8 cellular contexts compared by ENCODE assay signal in genomic region chr1:233614173-233614742, GRCh38. TPM values are rescaled to one million over a fixed set of nuclear protein-coding genes. Genes with fewer than 3 reads are reported as not detected.
A peak's percentile ranks its signal among the peaks of the same experiment; 100 is the strongest.
DNase-seq lines count a peak whose midpoint lies in the region; TF ChIP-seq lines count a peak whose summit lies in the region.

No MANE protein-coding gene starts in this region.

- no peaks in the 10 kb centered on the region for H3K9me3 ChIP-seq in Caco-2

- no peaks in the 10 kb centered on the region for H3K9me3 Mint-ChIP-seq in Caco-2 (ENCODE audit: unreplicated experiment)
- H3K9me3 Mint-ChIP-seq in MCF 10A (ENCODE audit: unreplicated experiment) = no peaks in the 10 kb centered on the region
- H3K9me3 Mint-ChIP-seq in stimulated activated naive CD8-positive, alpha-beta T cell treated with anti-CD3 and anti-CD28 coated beads, Interleukin-15, Interleukin-2, amounts not matched to agents 100 ng/mL and 50 ng/mL, for 24 hours = no peaks in the 10 kb centered on the region
- peaks cover 0 to 19% (median 11%) of the 10 kb centered on the region in 7 donors for H3K9me3 Mint-ChIP-seq in CD14-positive monocyte

- POLR2A ChIA-PET in Caco-2 (lab: Charles Lee) = no interaction called here
- POLR2A ChIA-PET in MCF 10A (lab: Yijun Ruan, JAX) = interaction anchor here (0.8 to 3.6 kb wide), 29 partner anchors 10 to 461 kb away, joined by 3 to 23 read pairs (median 4); partner anchors contain the start of gene MAP3K21

- peaks cover 60% of the 10 kb centered on the region for H3K79me2 ChIP-seq in KMS-11 (ENCODE audit: insufficient read depth, low read depth)

- H3K4me1 Mint-ChIP-seq in Caco-2 (ENCODE audit: low read depth, unreplicated experiment) (no peaks in the 10 kb centered on the region), MCF 10A (ENCODE audit: insufficient read depth, unreplicated experiment) (peaks cover 23% of the 10 kb centered on the region), CD14-positive monocyte (no peaks in the 10 kb centered on the region)
- no peaks in the 10 kb centered on the region for H3K4me1 Mint-ChIP-seq in stimulated activated naive CD8-positive, alpha-beta T cell treated with anti-CD3 and anti-CD28 coated beads, Interleukin-15, Interleukin-2, amounts not matched to agents 100 ng/mL and 50 ng/mL, for 24 hours (ENCODE audit: low read depth)

- no peaks in the 10 kb centered on the region for H4K20me1 ChIP-seq in KMS-11 (ENCODE audit: insufficient read depth)

- TF ChIP-seq CTCF in Caco-2 (IDR thresholded peaks at IDR 0.05; ENCODE audit: insufficient read depth in 1 of 2, low read depth in 1 of 2, low read length in 1 of 2, severe bottlenecking in 1 of 2, unreplicated experiment in 1 of 2) (no peak), KMS-11 (conservative IDR thresholded peaks at IDR 0.05; ENCODE audit: low read depth, low read length) (no peak), MCF 10A (IDR thresholded peaks at IDR 0.05; ENCODE audit: unreplicated experiment) (no peak), CD14-positive monocyte (IDR thresholded peaks at IDR 0.05) (no peak)

- DNase-seq in Caco-2 (peak; percentile 27 to 51), GM19240 (ENCODE audit: insufficient read length, low spot score) (peak; percentile 29), MCF 10A (ENCODE audit: unreplicated experiment) (peak; percentile 72), iris pigment epithelial cell (ENCODE audit: low read depth) (peak; percentile 68), NCI-H2196 (lab: John Stamatoyannopoulos, UW; ENCODE audit: unreplicated experiment) (no peak), CD14-positive monocyte (ENCODE audit: low spot score) (no peak)

- BruUV-seq in Caco-2 (replicated peaks; lab: Mats Ljungman, UMichigan) = no TSS peak
- BruUV-seq in MCF 10A (replicated peaks; lab: Mats Ljungman, UMichigan) = no TSS peak

- CTCF ChIA-PET in Caco-2 (lab: Charles Lee) = no interaction called here
- CTCF ChIA-PET in MCF 10A (lab: Yijun Ruan, JAX) = interaction anchor here (0.9 to 1.0 kb wide), 5 partner anchors 11 to 176 kb away, joined by 3 to 6 read pairs (median 3); no protein-coding TSS in a partner anchor

- H3K36me3 Mint-ChIP-seq in Caco-2 (ENCODE audit: insufficient read depth, unreplicated experiment) = peaks cover 4% of the 10 kb centered on the region
- peaks cover 18% of the 10 kb centered on the region for H3K36me3 Mint-ChIP-seq in MCF 10A (ENCODE audit: insufficient read depth, unreplicated experiment)
- H3K36me3 Mint-ChIP-seq in stimulated activated naive CD8-positive, alpha-beta T cell treated with anti-CD3 and anti-CD28 coated beads, Interleukin-15, Interleukin-2, amounts not matched to agents 100 ng/mL and 50 ng/mL, for 24 hours (ENCODE audit: low read depth) = no peaks in the 10 kb centered on the region
- H3K36me3 Mint-ChIP-seq in CD14-positive monocyte = peaks cover 0 to 3% of the 10 kb centered on the region in 2 donors

- peak overlapping the region; percentile 36 for H3K4me3 ChIP-seq in Caco-2 (ENCODE audit: low read depth, low read length)
- H3K4me3 ChIP-seq in KMS-11 (IDR thresholded peaks at IDR 0.05; ENCODE audit: insufficient read depth, low read depth, low read length) = peak overlapping the region; percentile 97

- H3K27ac Mint-ChIP-seq in Caco-2 (ENCODE audit: unreplicated experiment) (no peak overlapping the region), MCF 10A (ENCODE audit: low read depth, unreplicated experiment) (peak overlapping the region; percentile 96), CD14-positive monocyte (no peak overlapping the region)
- no peak overlapping the region for H3K27ac Mint-ChIP-seq in stimulated activated naive CD8-positive, alpha-beta T cell treated with anti-CD3 and anti-CD28 coated beads, Interleukin-15, Interleukin-2, amounts not matched to agents 100 ng/mL and 50 ng/mL, for 24 hours

- H3K27ac ChIP-seq in KMS-11 = peak overlapping the region; percentile 85

- intact Hi-C loops in Caco-2 (cut with micrococcal nuclease; ENCODE audit: unreplicated experiment) = no loop called here
- intact Hi-C loops in MCF 10A (cut with micrococcal nuclease) = loop anchor here (2.0 to 5.0 kb wide), 5 partner anchors 55 to 293 kb away; no protein-coding TSS in a partner anchor
- intact Hi-C loops in CD14-positive monocyte (cut with micrococcal nuclease) = no loop called here

- H2AFZ ChIP-seq in KMS-11 (ENCODE audit: low read depth) = peak overlapping the region; percentile 52; the same call in 1 of the 2 replicates

- no peaks in the 10 kb centered on the region for H3K36me3 ChIP-seq in Caco-2 (ENCODE audit: control insufficient read depth, insufficient read depth, low read length)
- no peaks in the 10 kb centered on the region for H3K36me3 ChIP-seq in KMS-11 (ENCODE audit: insufficient read depth)

- H3K27me3 ChIP-seq in Caco-2 (replicated peaks; ENCODE audit: control insufficient read depth, insufficient read depth, low read length) (peaks cover 2% of the 10 kb centered on the region), KMS-11 (ENCODE audit: insufficient read depth, low read depth) (no peaks in the 10 kb centered on the region)

- peak overlapping the region; percentile 98; the same call in 1 of the 2 replicates for H3K4me2 ChIP-seq in KMS-11

- peaks cover 29% of the 10 kb centered on the region for H3K27me3 Mint-ChIP-seq in Caco-2 (ENCODE audit: insufficient read depth, unreplicated experiment)
- H3K27me3 Mint-ChIP-seq in MCF 10A (ENCODE audit: insufficient read depth, unreplicated experiment) = peaks cover 12% of the 10 kb centered on the region
- peaks cover 81% of the 10 kb centered on the region for H3K27me3 Mint-ChIP-seq in stimulated activated naive CD8-positive, alpha-beta T cell treated with anti-CD3 and anti-CD28 coated beads, Interleukin-15, Interleukin-2, amounts not matched to agents 100 ng/mL and 50 ng/mL, for 24 hours
- H3K27me3 Mint-ChIP-seq in CD14-positive monocyte (ENCODE audit: low read depth in 3 of 3) = peaks cover 41 to 62% (median 59%) of the 10 kb centered on the region in 3 donors

- peak overlapping the region; percentile 88 for H3K9ac ChIP-seq in KMS-11

- H3K4me1 ChIP-seq in Caco-2 (peaks cover 4% of the 10 kb centered on the region; the same call in 1 of the 2 replicates), KMS-11 (ENCODE audit: low read depth, poor library complexity, severe bottlenecking) (peaks cover 50% of the 10 kb centered on the region)

- H3K4me3 Mint-ChIP-seq in Caco-2 (ENCODE audit: unreplicated experiment) (peak overlapping the region; percentile 83), MCF 10A (ENCODE audit: unreplicated experiment) (peak overlapping the region; percentile 88), CD14-positive monocyte (peak overlapping the region in 1 of 2 donors; percentile 75)
- peak overlapping the region; percentile 27 for H3K4me3 Mint-ChIP-seq in stimulated activated naive CD8-positive, alpha-beta T cell treated with anti-CD3 and anti-CD28 coated beads, Interleukin-15, Interleukin-2, amounts not matched to agents 100 ng/mL and 50 ng/mL, for 24 hours

RNA-seq across cellular contexts. Expression of gene KCNK1, which starts 0.4 kb away (rescaled TPM):
- 0.60 TPM in 1 of 2 replicates, not detected in the other for total RNA-seq in Caco-2 (2022)
- 24.3 and 41.3 TPM in 2 replicates for total RNA-seq in MCF 10A (2022)
- not detected for polyA plus RNA-seq in CD14-positive monocyte

Comparison
In these comparisons a context has a peak if more than half of its experiments do, and no peak if none do; other contexts are left out.
1. DNase-seq: peak in Caco-2 (2 of 2), GM19240 (single experiment), MCF 10A (single experiment) and iris pigment epithelial cell (single experiment); none in NCI-H2196 (single experiment) and CD14-positive monocyte (single experiment).
2. RNA of gene KCNK1, which starts 0.4 kb away (total RNA-seq): 24.3 to 41.3 TPM in MCF 10A; 0.60 TPM in Caco-2; every median in the first group is over 10 times any median in the second.